In genomic region chr2:20212459-20212870, GRCh38 we compare ENCODE assay signal across 11 cellular contexts. TPM values are rescaled to one million over a fixed set of nuclear protein-coding genes. Genes with fewer than 3 reads are reported as not detected.
A peak's percentile ranks its signal among the peaks of the same experiment; 100 is the strongest.
DNase-seq lines count a peak whose midpoint lies in the region; ATAC-seq and TF ChIP-seq lines count a peak whose summit lies in the region.
"Had no signal": no experiment of that assay in that cellular context is flagged by ENCODE, and none has a peak within 500 bp of the region (broad histone marks: within the 10 kb centered on the region; RNA-seq: fewer than 3 reads in every experiment).

No MANE protein-coding gene starts in this region.

- H3K9me2 ChIP-seq in SK-N-SH = no peaks in the 10 kb centered on the region
- H3K9me2 ChIP-seq in GM23248 (ENCODE audit: insufficient read depth) = no peaks in the 10 kb centered on the region

- TF ChIP-seq RAD21 in SK-N-SH (IDR thresholded peaks at IDR 0.05; ENCODE audit: low read length) = no peak

- no peaks in the 10 kb centered on the region for H3K27me3 Mint-ChIP-seq in type B pancreatic cell

- H2AFZ ChIP-seq in SK-N-SH (ENCODE audit: low read depth) (no peak overlapping the region), GM23248 (no peak overlapping the region)

- H3K36me3 ChIP-seq in SK-N-SH (replicated peaks in 1 of 2; ENCODE audit: control insufficient read depth in 1 of 2, insufficient read depth in 2 of 2, low read length in 1 of 2) (no peaks in the 10 kb centered on the region), GM23248 (ENCODE audit: low read depth) (no peaks in the 10 kb centered on the region)
- H3K36me3 ChIP-seq: colonic mucosa, tibial artery had no signal

- peak overlapping the region; percentile 71 for H3K4me3 Mint-ChIP-seq in type B pancreatic cell

- H3K9me3 Mint-ChIP-seq in type B pancreatic cell = no peaks in the 10 kb centered on the region

- H3K9me3 ChIP-seq in SK-N-SH (no peaks in the 10 kb centered on the region), GM23248 (ENCODE audit: low read depth) (no peaks in the 10 kb centered on the region)
- H3K9me3 ChIP-seq: colonic mucosa, tibial artery had no signal

- H3K4me1 ChIP-seq in SK-N-SH (ENCODE audit: control insufficient read depth in 1 of 2, insufficient read depth in 2 of 2, low read depth in 1 of 2, low read length in 1 of 2) (peaks cover 0 to 38% of the 10 kb centered on the region in 2 experiments; a peak in 1 of 4 replicates), GM23248 (ENCODE audit: insufficient read depth) (no peaks in the 10 kb centered on the region)
- H3K4me1 ChIP-seq: colonic mucosa had no signal

- ATAC-seq in SK-N-SH treated with all-trans-retinoic acid at 6 μM for 48 hours = no peak

- peak overlapping the region; percentile 95 for H3K27ac Mint-ChIP-seq in type B pancreatic cell

- in situ Hi-C loops in GM23248 (cut with MboI) = no loop called here

- WGBS in SK-N-SH (ENCODE audit: low lambda C conversion rate) = 76% methylated on average over 7 of the region's 11 CpGs
- WGBS in GM23248 (ENCODE audit: low coverage in 1 of 2, low lambda C conversion rate in 2 of 2, missing lambda C conversion rate in 2 of 2), 2 experiments = 80 to 82% methylated on average over 11 of the region's 11 CpGs

- no peak overlapping the region; a peak in 1 of 4 replicates for H3K27ac ChIP-seq in SK-N-SH (ENCODE audit: low read depth in 2 of 2, low read length in 1 of 2)
- H3K27ac ChIP-seq in GM23248 = no peak overlapping the region
- H3K27ac ChIP-seq: colonic mucosa, tibial artery had no signal

- H3K4me2 ChIP-seq in SK-N-SH (no peak overlapping the region), GM23248 (ENCODE audit: unreplicated experiment) (no peak overlapping the region)

- H3K79me2 ChIP-seq in SK-N-SH (ENCODE audit: insufficient read depth) (peaks cover 22% of the 10 kb centered on the region; the same call in 1 of the 2 replicates), GM23248 (ENCODE audit: insufficient read depth) (no peaks in the 10 kb centered on the region)

- no peak for TF ChIP-seq CTCF in SK-N-SH (IDR thresholded peaks at IDR 0.05)
- no peak for TF ChIP-seq CTCF in fibroblast of villous mesenchyme (IDR thresholded peaks at IDR 0.05; ENCODE audit: insufficient read depth, low read depth, low read length)
- no peak for TF ChIP-seq CTCF in type B pancreatic cell (conservative IDR thresholded peaks at IDR 0.05)

- CTCF ChIA-PET in SK-N-SH (lab: Yijun Ruan, JAX) = interaction anchor here (1.1 to 1.7 kb wide), 3 partner anchors 79 to 114 kb away, joined by 3 to 4 read pairs (median 3); no protein-coding TSS in a partner anchor

- peaks cover 8% of the 10 kb centered on the region for H3K36me3 Mint-ChIP-seq in type B pancreatic cell

- no peak overlapping the region for H3K4me3 ChIP-seq in SK-N-SH (ENCODE audit: low read depth in 2 of 2, low read length in 1 of 2)
- H3K4me3 ChIP-seq in fibroblast of villous mesenchyme (ENCODE audit: low read depth, low read length) = no peak overlapping the region
- no peak overlapping the region for H3K4me3 ChIP-seq in GM23248
- H3K4me3 ChIP-seq: colonic mucosa, tibial artery had no signal

- H3K27me3 ChIP-seq in SK-N-SH (ENCODE audit: insufficient read depth) = no peaks in the 10 kb centered on the region
- no peaks in the 10 kb centered on the region for H3K27me3 ChIP-seq in GM23248 (replicated peaks; ENCODE audit: insufficient read depth)
- H3K27me3 ChIP-seq: colonic mucosa had no signal

- no peak for TF ChIP-seq EP300 in SK-N-SH (IDR thresholded peaks at IDR 0.05; ENCODE audit: borderline replicate concordance in 1 of 2, low read depth in 1 of 2, low read length in 1 of 2)

- POLR2A ChIA-PET in SK-N-SH (lab: Yijun Ruan, JAX) = no interaction called here

- peaks cover 49% of the 10 kb centered on the region for H3K4me1 Mint-ChIP-seq in type B pancreatic cell (ENCODE audit: unreplicated experiment)

- H4K20me1 ChIP-seq in SK-N-SH (ENCODE audit: insufficient read depth) (peaks cover 4% of the 10 kb centered on the region; the same call in 1 of the 2 replicates), GM23248 (ENCODE audit: insufficient read depth) (no peaks in the 10 kb centered on the region)

- peak; percentile 58 for DNase-seq in SK-N-SH
- DNase-seq in NCI-H2171 (lab: John Stamatoyannopoulos, UW) = peak; percentile 84
- DNase-seq in fibroblast of villous mesenchyme (ENCODE audit: low read depth) = peak; percentile 39
- no peak for DNase-seq in type B pancreatic cell (ENCODE audit: extremely low spot score, unreplicated experiment)
- DNase-seq in GM23248 = no peak
- no peak for DNase-seq in NCI-H1048 (lab: John Stamatoyannopoulos, UW)
- no peak for DNase-seq in SK-N-DZ (ENCODE audit: low spot score)
- DNase-seq: activated CD4-positive, alpha-beta T cell treated with anti-CD3 and anti-CD28 coated beads, Interleukin-2, amount 50 U/mL, for 4 hours; colonic mucosa; tibial artery had no signal

- H3F3A ChIP-seq in SK-N-SH (replicated peaks; ENCODE audit: insufficient read depth) (no peaks in the 10 kb centered on the region), GM23248 (ENCODE audit: insufficient read depth) (no peaks in the 10 kb centered on the region)

- H3K9ac ChIP-seq in SK-N-SH = no peak overlapping the region
- no peak overlapping the region for H3K9ac ChIP-seq in GM23248

TF ChIP-seq in SK-N-SH, 30 proteins besides CTCF, POLR2A, EP300 and RAD21 (continues in another document):
- no peak for TF ChIP-seq FOSL2 (IDR thresholded peaks at IDR 0.05; ENCODE audit: borderline replicate concordance, low read depth)
- no peak for TF ChIP-seq MXI1 (IDR thresholded peaks at IDR 0.05; ENCODE audit: low read depth, low read length)
- TF ChIP-seq ELF1 (IDR thresholded peaks at IDR 0.05) = no peak
- no peak for TF ChIP-seq REST (IDR thresholded peaks at IDR 0.05; ENCODE audit: low read depth, low read length)

TF ChIP-seq in SK-N-SH treated with all-trans-retinoic acid at 6 μM for 48 hours, 23 proteins besides CTCF, POLR2A, EP300 and RAD21:
- TF ChIP-seq CSDC2 (CRISPR knock-in tag; IDR thresholded peaks at IDR 0.05) (no peak), ZFP3 (CRISPR knock-in tag; IDR thresholded peaks at IDR 0.05) (no peak), TSHZ2 (CRISPR knock-in tag; IDR thresholded peaks at IDR 0.05) (no peak), ZC3H10 (CRISPR knock-in tag; IDR thresholded peaks at IDR 0.05) (no peak), RARB (CRISPR knock-in tag; IDR thresholded peaks at IDR 0.05) (no peak), GLIS3 (CRISPR knock-in tag; IDR thresholded peaks at IDR 0.05) (no peak), ZNF70 (CRISPR knock-in tag; IDR thresholded peaks at IDR 0.05) (no peak), PATZ1 (CRISPR knock-in tag; IDR thresholded peaks at IDR 0.05; ENCODE audit: borderline replicate concordance) (no peak), ZNF565 (CRISPR knock-in tag; conservative IDR thresholded peaks at IDR 0.05; ENCODE audit: low read depth) (no peak), ARNTL (CRISPR knock-in tag; IDR thresholded peaks at IDR 0.05; ENCODE audit: borderline replicate concordance, low read depth) (no peak), ZFP30 (CRISPR knock-in tag; IDR thresholded peaks at IDR 0.05) (no peak), OSR1 (CRISPR knock-in tag; IDR thresholded peaks at IDR 0.05) (no peak), ZNF8 (CRISPR knock-in tag; IDR thresholded peaks at IDR 0.05) (no peak)

RNA-seq across cellular contexts. Expression of gene SDC1, which starts 12.5 kb away (rescaled TPM):
- 105 and 122 TPM in 2 replicates for polyA plus RNA-seq in SK-N-SH (2012; rRNA removed)
- 63.4 and 86.1 TPM in 2 replicates for polyA plus RNA-seq in SK-N-SH (2012; cell fraction: cytosol; rRNA removed)
- 58.4 and 62.2 TPM in 2 replicates for polyA plus RNA-seq in SK-N-SH (2012; cell fraction: nucleus; rRNA removed)
- total RNA-seq in fibroblast of villous mesenchyme = 68.0 and 110 TPM in 2 replicates
- 164 and 375 TPM in 2 replicates for total RNA-seq in type B pancreatic cell (ENCODE audit: low replicate concordance)
- total RNA-seq in GM23248 (2014; rRNA removed; shearing (Covaris generic)) = 32.5 and 33.1 TPM in 2 replicates
- 24.5 and 25.6 TPM in 2 replicates for polyA plus RNA-seq in GM23248 (2016; fragmentation: Nextera tagmentation; extraction: Ambion mirVana)
- 29.4 and 29.8 TPM in 2 replicates for polyA plus RNA-seq in SK-N-DZ (2014; cell fraction: cytosol; rRNA removed)
- 14.4 and 15.9 TPM in 2 replicates for polyA plus RNA-seq in SK-N-DZ (2014; cell fraction: nucleus; rRNA removed)

Comparison
In these comparisons a context has a peak if more than half of its experiments do, and no peak if none do; other contexts are left out.
1. DNase-seq: peak in SK-N-SH (single experiment), NCI-H2171 (single experiment) and fibroblast of villous mesenchyme (single experiment); none in type B pancreatic cell (single experiment), GM23248 (single experiment), NCI-H1048 (single experiment) and SK-N-DZ (single experiment).